In genomic region chr11:86693501-86693900, GRCh38 we compare ENCODE assay signal across 24 cellular contexts. TPM values are rescaled to one million over a fixed set of nuclear protein-coding genes. Genes with fewer than 3 reads are reported as not detected.
"Had no signal": no experiment of that assay in that cellular context is flagged by ENCODE, and none has a peak within 500 bp of the region (broad histone marks: within the 10 kb centered on the region; RNA-seq: fewer than 3 reads in every experiment).

No MANE protein-coding gene starts in this region.

- H3K27ac ChIP-seq: cardiac muscle cell had no signal

- ATAC-seq: activated T-helper 17 cell treated with anti-CD3 and anti-CD28 coated beads, Interleukin-2, amount 50 U/mL, for 72 hours; T-cell had no signal

- H3K27ac Mint-ChIP-seq: activated B cell treated with CpG ODN at 0.5 μM for 24 hours; activated CD4-positive, alpha-beta memory T cell treated with anti-CD3 and anti-CD28 coated beads, Interleukin-2, amount 10 ng/mL, durations not matched to agents 7 days and 5 days; activated naive CD4-positive, alpha-beta T cell treated with anti-CD3 and anti-CD28 coated beads for 36 hours; activated naive CD8-positive, alpha-beta T cell; activated T-helper 17 cell treated with anti-CD3 and anti-CD28 coated beads, Interleukin-2, amount 50 U/mL, for 72 hours; T-cell had no signal

- H3K4me1 Mint-ChIP-seq: activated B cell treated with CpG ODN at 0.5 μM for 24 hours, T-cell had no signal

- DNase-seq: activated B cell treated with CpG ODN at 0.5 μM for 24 hours; activated CD4-positive, alpha-beta memory T cell treated with anti-CD3 and anti-CD28 coated beads, Interleukin-2, amount 10 ng/mL, durations not matched to agents 7 days and 5 days; activated CD4-positive, alpha-beta T cell treated with anti-CD3 and anti-CD28 coated beads for 1 hour; activated CD4-positive, alpha-beta T cell treated with anti-CD3 and anti-CD28 coated beads, Interleukin-2, amount 50 U/mL, for 1 hour; activated gamma-delta T cell; activated naive CD4-positive, alpha-beta T cell treated with anti-CD3 and anti-CD28 coated beads for 36 hours; activated T-cell treated with anti-CD3 and anti-CD28 coated beads for 4 hours; activated T-cell treated with anti-CD3 and anti-CD28 coated beads, Interleukin-2, amount 50 U/mL, for 48 hours; amygdala; brain microvascular endothelial cell; NCI-H1048; NCI-H146; NCI-H187 treated with DMSO at 0.1 percent for 48 hours; NCI-H2081 treated with DMSO at 0.1 percent for 48 hours; NCI-H446; NCI-H524; SHP77 treated with DMSO at 0.1 percent for 48 hours; T-cell; T-helper 2 cell; T1000 had no signal

- H3K4me3 Mint-ChIP-seq: activated B cell treated with CpG ODN at 0.5 μM for 24 hours; activated CD4-positive, alpha-beta memory T cell treated with anti-CD3 and anti-CD28 coated beads, Interleukin-2, amount 10 ng/mL, durations not matched to agents 7 days and 5 days; activated naive CD4-positive, alpha-beta T cell treated with anti-CD3 and anti-CD28 coated beads for 36 hours; activated naive CD8-positive, alpha-beta T cell; activated T-helper 17 cell treated with anti-CD3 and anti-CD28 coated beads, Interleukin-2, amount 50 U/mL, for 72 hours; T-cell had no signal

- H3K36me3 Mint-ChIP-seq: activated naive CD8-positive, alpha-beta T cell; T-cell had no signal

- H3K4me3 ChIP-seq: cardiac muscle cell had no signal

- H3K36me3 ChIP-seq: brain microvascular endothelial cell, cardiac muscle cell had no signal

- H3K9me3 Mint-ChIP-seq: activated B cell treated with CpG ODN at 0.5 μM for 24 hours; activated CD4-positive, alpha-beta memory T cell treated with anti-CD3 and anti-CD28 coated beads, Interleukin-2, amount 10 ng/mL, durations not matched to agents 7 days and 5 days; activated naive CD4-positive, alpha-beta T cell treated with anti-CD3 and anti-CD28 coated beads for 36 hours; activated T-helper 17 cell treated with anti-CD3 and anti-CD28 coated beads, Interleukin-2, amount 50 U/mL, for 72 hours; T-cell had no signal

- H3K27me3 ChIP-seq: brain microvascular endothelial cell, cardiac muscle cell had no signal

RNA-seq across cellular contexts. Expression of gene ME3, which starts 21.1 kb away (rescaled TPM):
- total RNA-seq: SK-MEL-5 had no signal
